In the genomic region with DNA sequence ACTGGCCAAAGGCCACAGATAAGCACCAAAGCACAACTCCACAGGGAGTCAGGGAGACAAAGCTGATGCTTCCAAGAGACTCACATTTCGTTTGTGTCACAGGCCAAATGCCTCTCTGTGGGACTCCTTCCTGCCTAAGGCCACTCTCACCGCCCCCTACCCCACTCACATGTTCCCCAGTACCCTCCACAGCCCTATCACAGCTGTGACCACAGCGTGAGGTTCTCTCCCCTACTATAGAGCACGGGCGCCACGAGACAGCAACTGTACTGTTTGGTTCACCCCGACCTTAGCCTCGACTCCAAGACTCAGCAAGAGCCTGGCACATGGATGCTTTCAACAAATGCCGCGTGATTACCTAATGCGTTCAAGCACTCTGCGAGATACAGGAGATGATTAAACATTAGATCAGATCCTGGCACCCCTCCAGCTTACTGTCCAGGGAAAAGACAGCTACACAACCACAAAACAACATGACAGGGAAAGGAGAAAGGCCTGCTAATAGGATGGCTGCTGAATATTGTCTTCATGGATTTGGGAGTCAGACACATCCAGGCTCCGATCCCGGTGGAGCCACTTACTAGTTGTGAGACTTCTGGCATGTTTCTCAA, we compare ENCODE assay signal across 8 cellular contexts.
DNase-seq lines count a peak whose midpoint lies in the region; ATAC-seq and TF ChIP-seq lines count a peak whose summit lies in the region.

No MANE protein-coding gene starts in this region.

- peaks cover 59% of the 10 kb centered on the region for H3K36me3 Mint-ChIP-seq in neural progenitor cell
- peaks cover 6% of the 10 kb centered on the region for H3K36me3 Mint-ChIP-seq in activated T-helper 1 cell treated with anti-CD3 and anti-CD28 coated beads, Interleukin-12 subunit alpha, Interleukin-12 subunit beta, Interleukin-2, Interleukin-4 antibody, amounts not matched to agents 30 ng/mL and 10 ng/mL and 1 ng/mL, durations not matched to agents 14 hours and 24 hours and 36 hours (ENCODE audit: low read depth)

- H3K4me1 ChIP-seq in neural progenitor cell: peaks cover 32% of the 10 kb centered on the region

- peaks cover 8% of the 10 kb centered on the region for H3K79me2 ChIP-seq in neural progenitor cell (ENCODE audit: low read depth)

- peak overlapping the region; percentile 57 for H3K4me2 ChIP-seq in neural progenitor cell

- peaks cover 30% of the 10 kb centered on the region for H3F3A ChIP-seq in neural progenitor cell (ENCODE audit: low read depth)

- TF ChIP-seq CTCF in neural progenitor cell (IDR thresholded peaks at IDR 0.05): no peak

- peaks cover 23% of the 10 kb centered on the region for H3K9me3 Mint-ChIP-seq in neural progenitor cell
- peaks cover 4% of the 10 kb centered on the region for H3K9me3 Mint-ChIP-seq in activated T-helper 1 cell treated with anti-CD3 and anti-CD28 coated beads, Interleukin-12 subunit alpha, Interleukin-12 subunit beta, Interleukin-2, Interleukin-4 antibody, amounts not matched to agents 30 ng/mL and 10 ng/mL and 1 ng/mL, durations not matched to agents 14 hours and 24 hours and 36 hours

- peak overlapping the region; percentile 40 for H3K27ac ChIP-seq in neural progenitor cell

- no peaks in the 10 kb centered on the region for H3K27me3 ChIP-seq in neural progenitor cell

- ATAC-seq in HG03025 (IDR thresholded peaks at IDR 0.05; ENCODE audit: low FRiP score, unreplicated experiment) (no peak), GM21528 (IDR thresholded peaks at IDR 0.05; ENCODE audit: low FRiP score, unreplicated experiment) (no peak)

- intact Hi-C loops in activated T-helper 1 cell treated with anti-CD3 and anti-CD28 coated beads, Interleukin-12 subunit alpha, Interleukin-12 subunit beta, Interleukin-2, Interleukin-4 antibody, amounts not matched to agents 30 ng/mL and 10 ng/mL and 1 ng/mL, durations not matched to agents 14 hours and 24 hours and 36 hours (cut with micrococcal nuclease): no loop called here
- intact Hi-C loops in posterior cingulate gyrus (cut with DNase I): loop anchor here (5.0 kb wide), 1 partner anchor 204 kb away; no protein-coding TSS in a partner anchor

- peak overlapping the region; percentile 89 for H3K27ac Mint-ChIP-seq in neural progenitor cell
- no peak overlapping the region for H3K27ac Mint-ChIP-seq in activated T-helper 1 cell treated with anti-CD3 and anti-CD28 coated beads, Interleukin-12 subunit alpha, Interleukin-12 subunit beta, Interleukin-2, Interleukin-4 antibody, amounts not matched to agents 30 ng/mL and 10 ng/mL and 1 ng/mL, durations not matched to agents 14 hours and 24 hours and 36 hours

- H3K9ac ChIP-seq in neural progenitor cell: no peak overlapping the region

- H3K27me3 Mint-ChIP-seq in neural progenitor cell (ENCODE audit: insufficient read depth, low read depth): peaks cover 4% of the 10 kb centered on the region
- no peaks in the 10 kb centered on the region for H3K27me3 Mint-ChIP-seq in activated T-helper 1 cell treated with anti-CD3 and anti-CD28 coated beads, Interleukin-12 subunit alpha, Interleukin-12 subunit beta, Interleukin-2, Interleukin-4 antibody, amounts not matched to agents 30 ng/mL and 10 ng/mL and 1 ng/mL, durations not matched to agents 14 hours and 24 hours and 36 hours (ENCODE audit: insufficient read depth)

- H3K4me3 Mint-ChIP-seq in neural progenitor cell: no peak overlapping the region
- no peak overlapping the region for H3K4me3 Mint-ChIP-seq in activated T-helper 1 cell treated with anti-CD3 and anti-CD28 coated beads, Interleukin-12 subunit alpha, Interleukin-12 subunit beta, Interleukin-2, Interleukin-4 antibody, amounts not matched to agents 30 ng/mL and 10 ng/mL and 1 ng/mL, durations not matched to agents 14 hours and 24 hours and 36 hours

- H3K9me3 ChIP-seq in neural progenitor cell (ENCODE audit: low read depth): no peaks in the 10 kb centered on the region

- H3K4me1 Mint-ChIP-seq in neural progenitor cell: peaks cover 40% of the 10 kb centered on the region
- H3K4me1 Mint-ChIP-seq in activated T-helper 1 cell treated with anti-CD3 and anti-CD28 coated beads, Interleukin-12 subunit alpha, Interleukin-12 subunit beta, Interleukin-2, Interleukin-4 antibody, amounts not matched to agents 30 ng/mL and 10 ng/mL and 1 ng/mL, durations not matched to agents 14 hours and 24 hours and 36 hours (ENCODE audit: low read depth): peaks cover 4% of the 10 kb centered on the region

- no peak overlapping the region for H2AFZ ChIP-seq in neural progenitor cell (replicated peaks)

- H3K4me3 ChIP-seq in neural progenitor cell: no peak overlapping the region

- H4K20me1 ChIP-seq in neural progenitor cell (ENCODE audit: low read depth): peaks cover 49% of the 10 kb centered on the region

- peak; percentile 97 for DNase-seq in EL
- DNase-seq in NCI-H2227 (lab: John Stamatoyannopoulos, UW; ENCODE audit: unreplicated experiment): peak; percentile 39
- DNase-seq in dermis blood vessel endothelial cell: peak; percentile 95
- peak; percentile 75 for DNase-seq in neural progenitor cell (ENCODE audit: low spot score)
- DNase-seq in activated T-helper 1 cell treated with anti-CD3 and anti-CD28 coated beads, Interleukin-12 subunit alpha, Interleukin-12 subunit beta, Interleukin-2, Interleukin-4 antibody, amounts not matched to agents 30 ng/mL and 10 ng/mL and 1 ng/mL, durations not matched to agents 14 hours and 24 hours and 36 hours (ENCODE audit: low spot score): no peak
- no peak for DNase-seq in posterior cingulate gyrus

- no peaks in the 10 kb centered on the region for H3K36me3 ChIP-seq in neural progenitor cell

Comparison
In these comparisons a context has a peak if more than half of its experiments do, and no peak if none do; other contexts are left out.
1. DNase-seq: peak in EL (single experiment), NCI-H2227 (single experiment), dermis blood vessel endothelial cell (single experiment) and neural progenitor cell (single experiment); none in activated T-helper 1 cell treated with anti-CD3 and anti-CD28 coated beads, Interleukin-12 subunit alpha, Interleukin-12 subunit beta, Interleukin-2, Interleukin-4 antibody, amounts not matched to agents 30 ng/mL and 10 ng/mL and 1 ng/mL, durations not matched to agents 14 hours and 24 hours and 36 hours (single experiment) and posterior cingulate gyrus (0 of 10).